ENCODE assay signal across 14 cellular contexts in the genomic region with DNA sequence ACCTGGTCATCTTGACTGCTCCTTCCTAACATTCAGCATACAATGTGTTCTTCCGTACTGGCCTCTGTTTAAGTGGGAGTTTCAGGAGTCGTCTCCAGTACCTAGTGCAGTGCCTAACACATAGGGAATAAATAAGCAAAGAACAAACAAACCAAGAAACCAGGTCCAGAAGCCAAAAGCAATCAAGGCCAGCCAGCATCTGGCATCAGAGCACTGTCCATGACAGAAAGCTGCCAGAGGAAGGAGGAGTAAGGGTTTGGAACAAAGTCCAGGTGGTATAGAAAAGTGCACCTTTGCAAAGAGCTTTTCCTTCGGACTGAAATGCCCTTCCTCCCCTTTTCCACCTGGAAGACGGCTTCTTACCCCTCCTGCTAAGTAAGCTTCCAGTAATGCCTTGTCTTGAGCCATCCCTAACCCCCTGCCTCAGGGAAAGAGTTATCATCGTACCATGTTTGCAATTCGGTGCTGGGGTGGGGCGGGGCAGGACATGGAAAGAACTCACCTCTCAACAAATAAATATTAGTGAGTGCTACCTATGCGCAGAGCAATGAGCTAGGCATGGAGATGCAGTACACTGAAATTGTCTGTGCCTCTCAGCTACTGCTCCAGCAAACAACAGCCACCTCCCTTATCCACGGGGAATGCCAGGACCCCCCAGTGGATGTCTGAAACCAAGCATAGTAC. TPM values are rescaled to one million over a fixed set of nuclear protein-coding genes. Genes with fewer than 3 reads are reported as not detected.
DNase-seq lines count a peak whose midpoint lies in the region; ATAC-seq, FAIRE-seq and TF ChIP-seq lines count a peak whose summit lies in the region.
"Had no signal": no experiment of that assay in that cellular context is flagged by ENCODE, and none has a peak within 500 bp of the region (broad histone marks: within the 10 kb centered on the region; RNA-seq: fewer than 3 reads in every experiment).

No MANE protein-coding gene starts in this region.

- H3K27ac ChIP-seq in keratinocyte (ENCODE audit: control insufficient read depth, insufficient read depth, low read length) = peak overlapping the region; percentile 90
- H3K27ac ChIP-seq: left lung, thoracic aorta had no signal

- CTCF ChIA-PET in Calu3 (lab: Charles Lee) = no interaction called here

- no peak for ATAC-seq in activated T-helper 17 cell treated with anti-CD3 and anti-CD28 coated beads, Interleukin-2, amount 50 U/mL, for 72 hours (replicated peaks)
- ATAC-seq: Right ventricle myocardium inferior had no signal

- peaks cover 32% of the 10 kb centered on the region for H3K4me1 ChIP-seq in keratinocyte (ENCODE audit: control insufficient read depth, extremely low read depth, insufficient read depth, low read length)

- H3K27me3 Mint-ChIP-seq in Calu3 (ENCODE audit: unreplicated experiment) = no peaks in the 10 kb centered on the region
- H3K27me3 Mint-ChIP-seq in activated T-helper 17 cell treated with anti-CD3 and anti-CD28 coated beads, Interleukin-2, amount 50 U/mL, for 72 hours = peaks cover 4% of the 10 kb centered on the region

- no peak overlapping the region for H3K4me3 ChIP-seq in keratinocyte (ENCODE audit: control insufficient read depth in 2 of 3, extremely low read depth in 1 of 3, insufficient read depth in 2 of 3, low read depth in 1 of 3, low read length in 3 of 3)
- H3K4me3 ChIP-seq: left lung, thoracic aorta had no signal

- dilution Hi-C loops in keratinocyte (cut with MboI; ENCODE audit: extremely low pct_ligation_motif_present, low sequenced_read_pairs) = no loop called here

- BruUV-seq in Calu3 (replicated peaks; lab: Mats Ljungman, UMichigan) = no TSS peak

- peak overlapping the region; percentile 26 for H3K9ac ChIP-seq in keratinocyte (ENCODE audit: control insufficient read depth, extremely low read depth, insufficient read depth, low read length)

- H3K9me1 ChIP-seq in keratinocyte (ENCODE audit: control insufficient read depth, extremely low read depth, insufficient read depth, low read length) = no peaks in the 10 kb centered on the region

- intact Hi-C loops in Calu3 (cut with micrococcal nuclease; ENCODE audit: unreplicated experiment) = no loop called here

- H3K4me2 ChIP-seq in keratinocyte (ENCODE audit: control insufficient read depth, extremely low read depth, insufficient read depth, low read depth, low read length) = peak overlapping the region; percentile 5

- H3K79me2 ChIP-seq in keratinocyte (ENCODE audit: control insufficient read depth, insufficient read depth, low read length) = no peaks in the 10 kb centered on the region

- H3K4me1 Mint-ChIP-seq in Calu3 (ENCODE audit: low read depth, unreplicated experiment) = peaks cover 30% of the 10 kb centered on the region
- peaks cover 33% of the 10 kb centered on the region for H3K4me1 Mint-ChIP-seq in activated T-helper 17 cell treated with anti-CD3 and anti-CD28 coated beads, Interleukin-2, amount 50 U/mL, for 72 hours

- no peak overlapping the region for H2AFZ ChIP-seq in keratinocyte (ENCODE audit: control insufficient read depth, low read length)

- FAIRE-seq in HTR-8/SVneo (lab: Jason Lieb, UNC) = peak; percentile 74
- FAIRE-seq in keratinocyte (lab: Jason Lieb, UNC) = no peak
- FAIRE-seq in frontal cortex (lab: Jason Lieb, UNC) = no peak

- no peaks in the 10 kb centered on the region for H3K27me3 ChIP-seq in keratinocyte (ENCODE audit: control insufficient read depth, extremely low read depth, insufficient read depth, low read length)

- TF ChIP-seq CTCF in Calu3 (IDR thresholded peaks at IDR 0.05; ENCODE audit: unreplicated experiment) = no peak
- no peak for TF ChIP-seq CTCF in keratinocyte (optimal IDR thresholded peaks at IDR 0.05 in 1 of 3, IDR thresholded peaks at IDR 0.05 in 1 of 3, conservative IDR thresholded peaks at IDR 0.05 in 1 of 3; ENCODE audit: extremely low read depth in 1 of 3, insufficient read depth in 2 of 3, low read length in 3 of 3)

- H3K36me3 ChIP-seq in keratinocyte (ENCODE audit: control insufficient read depth in 2 of 2, extremely low read depth in 1 of 2, insufficient read depth in 2 of 2, low read length in 2 of 2) = no peaks in the 10 kb centered on the region
- H3K36me3 ChIP-seq: left lung, thoracic aorta had no signal

- no peaks in the 10 kb centered on the region for H3K9me3 Mint-ChIP-seq in Calu3 (ENCODE audit: low read depth, unreplicated experiment)
- peaks cover 4% of the 10 kb centered on the region for H3K9me3 Mint-ChIP-seq in activated T-helper 17 cell treated with anti-CD3 and anti-CD28 coated beads, Interleukin-2, amount 50 U/mL, for 72 hours
- H3K9me3 Mint-ChIP-seq: CD8-positive, alpha-beta T cell had no signal

- H3K9me3 ChIP-seq in keratinocyte (ENCODE audit: control insufficient read depth, low read depth, low read length) = no peaks in the 10 kb centered on the region
- H3K9me3 ChIP-seq: left lung, thoracic aorta had no signal

- DNase-seq in Calu3 = no peak
- no peak for DNase-seq in HTR-8/SVneo (ENCODE audit: insufficient read length, low spot score)
- DNase-seq in keratinocyte (ENCODE audit: low read depth, low spot score) = no peak
- no peak for DNase-seq in NCI-H2171 (lab: John Stamatoyannopoulos, UW)
- DNase-seq in effector CD8-positive, alpha-beta T cell (lab: John Stamatoyannopoulos, UW) = no peak
- DNase-seq in frontal cortex (ENCODE audit: low spot score in 2 of 2) = no peak
- DNase-seq: hippocampal formation, left lung, NCI-H2081 treated with DMSO at 0.1 percent for 48 hours, NCI-H774 had no signal

- H4K20me1 ChIP-seq in keratinocyte (ENCODE audit: control insufficient read depth, extremely low read depth, insufficient read depth, low read length) = no peaks in the 10 kb centered on the region

- H3K4me3 Mint-ChIP-seq in Calu3 (ENCODE audit: low read depth, unreplicated experiment) = no peak overlapping the region
- peak overlapping the region; percentile 86 for H3K4me3 Mint-ChIP-seq in activated T-helper 17 cell treated with anti-CD3 and anti-CD28 coated beads, Interleukin-2, amount 50 U/mL, for 72 hours
- H3K4me3 Mint-ChIP-seq: CD8-positive, alpha-beta T cell had no signal

- H3K36me3 Mint-ChIP-seq in Calu3 (ENCODE audit: insufficient read depth, unreplicated experiment) = peaks cover 5% of the 10 kb centered on the region
- H3K36me3 Mint-ChIP-seq in activated T-helper 17 cell treated with anti-CD3 and anti-CD28 coated beads, Interleukin-2, amount 50 U/mL, for 72 hours (ENCODE audit: low read depth) = peaks cover 9% of the 10 kb centered on the region
- H3K36me3 Mint-ChIP-seq: CD8-positive, alpha-beta T cell had no signal

- peak overlapping the region; percentile 97 for H3K27ac Mint-ChIP-seq in Calu3 (ENCODE audit: unreplicated experiment)
- H3K27ac Mint-ChIP-seq in activated T-helper 17 cell treated with anti-CD3 and anti-CD28 coated beads, Interleukin-2, amount 50 U/mL, for 72 hours = peak overlapping the region; percentile 100
- H3K27ac Mint-ChIP-seq: CD8-positive, alpha-beta T cell had no signal

RNA-seq across cellular contexts. Expression of a gene that starts 47.6 kb away (rescaled TPM):
- total RNA-seq in Calu3 (2022) = 4.6 and 5.9 TPM in 2 replicates
- total RNA-seq in activated T-helper 17 cell treated with anti-CD3 and anti-CD28 coated beads, Interleukin-2, amount 50 U/mL, for 72 hours = 1 to 10 TPM; 5.0 to 5.6 TPM
- 0.33 to 0.52 TPM (median 0.46 TPM) in 3 replicates for polyA plus RNA-seq in keratinocyte
- polyA plus RNA-seq in keratinocyte (2011; ENCODE audit: low read depth) = 3.0 TPM
- polyA plus RNA-seq in keratinocyte (2011; cell fraction: cytosol; rRNA removed) = 0.23 and 0.31 TPM in 2 replicates
- polyA plus RNA-seq in keratinocyte (2011; cell fraction: nucleus; rRNA removed) = 1.4 and 1.6 TPM in 2 replicates
- 0.46 and 0.87 TPM in 2 replicates for polyA plus RNA-seq in keratinocyte (2012; ENCODE audit: low replicate concordance)
- 0.19 to 0.39 TPM (median 0.36 TPM) in 3 replicates for polyA minus RNA-seq in keratinocyte
- not detected for polyA minus RNA-seq in keratinocyte (2011; cell fraction: cytosol; rRNA and poly(A)+ RNA removed)
- not detected in 2 replicates for polyA minus RNA-seq in keratinocyte (2011; cell fraction: nucleus; rRNA and poly(A)+ RNA removed)
- 2.0 TPM for total RNA-seq in frontal cortex

RNA-seq across cellular contexts. Expression of a gene that starts 47.8 kb away (rescaled TPM):
- total RNA-seq in Calu3 (2022) = 10.0 and 12.5 TPM in 2 replicates
- total RNA-seq in activated T-helper 17 cell treated with anti-CD3 and anti-CD28 coated beads, Interleukin-2, amount 50 U/mL, for 72 hours = 10 to 100 TPM; 44.1 to 49.9 TPM
- polyA plus RNA-seq in keratinocyte = 1.6 to 4.7 TPM (median 2.8 TPM) in 3 replicates
- polyA plus RNA-seq in keratinocyte (2011; ENCODE audit: low read depth) = 4.6 TPM
- 0.94 and 2.0 TPM in 2 replicates for polyA plus RNA-seq in keratinocyte (2011; cell fraction: cytosol; rRNA removed)
- polyA plus RNA-seq in keratinocyte (2011; cell fraction: nucleus; rRNA removed) = 12.3 and 12.8 TPM in 2 replicates
- polyA plus RNA-seq in keratinocyte (2012; ENCODE audit: low replicate concordance) = 2.0 and 2.3 TPM in 2 replicates
- polyA minus RNA-seq in keratinocyte = 1.5 to 5.7 TPM (median 4.3 TPM) in 3 replicates
- 2.3 TPM for polyA minus RNA-seq in keratinocyte (2011; cell fraction: cytosol; rRNA and poly(A)+ RNA removed)
- 1.9 and 5.5 TPM in 2 replicates for polyA minus RNA-seq in keratinocyte (2011; cell fraction: nucleus; rRNA and poly(A)+ RNA removed)
- 28.5 TPM for total RNA-seq in frontal cortex
